26 cellular contexts compared by ENCODE assay signal in genomic region chr10:33352631-33353030, GRCh38. TPM values are rescaled to one million over a fixed set of nuclear protein-coding genes. Genes with fewer than 3 reads are reported as not detected.
"Had no signal": no experiment of that assay in that cellular context is flagged by ENCODE, and none has a peak within 500 bp of the region (broad histone marks: within the 10 kb centered on the region; RNA-seq: fewer than 3 reads in every experiment).

No MANE protein-coding gene starts in this region.

- H3K36me3 Mint-ChIP-seq: activated naive CD8-positive, alpha-beta T cell treated with anti-CD3 and anti-CD28 coated beads for 36 hours had no signal

- H3K4me1 Mint-ChIP-seq: activated naive CD8-positive, alpha-beta T cell treated with anti-CD3 and anti-CD28 coated beads for 36 hours; activated T-helper 17 cell treated with anti-CD3 and anti-CD28 coated beads, Interleukin-2, amount 50 U/mL, for 72 hours had no signal

- H3K9me3 Mint-ChIP-seq: activated naive CD8-positive, alpha-beta T cell treated with anti-CD3 and anti-CD28 coated beads for 36 hours; activated T-cell treated with anti-CD3 and anti-CD28 coated beads, Interleukin-2, amount 50 U/mL, for 72 hours; activated T-helper 17 cell treated with anti-CD3 and anti-CD28 coated beads, Interleukin-2, amount 50 U/mL, for 72 hours had no signal

- H3K27ac Mint-ChIP-seq: activated CD4-positive, alpha-beta memory T cell treated with anti-CD3 and anti-CD28 coated beads, Interleukin-2, amount 10 ng/mL, durations not matched to agents 7 days and 5 days; activated naive CD8-positive, alpha-beta T cell treated with anti-CD3 and anti-CD28 coated beads for 36 hours; activated T-cell treated with anti-CD3 and anti-CD28 coated beads, Interleukin-2, amount 50 U/mL, for 72 hours; activated T-helper 17 cell treated with anti-CD3 and anti-CD28 coated beads, Interleukin-2, amount 50 U/mL, for 72 hours had no signal

- ATAC-seq: activated T-cell treated with anti-CD3 and anti-CD28 coated beads, Interleukin-2, amount 50 U/mL, for 72 hours; activated T-helper 17 cell treated with anti-CD3 and anti-CD28 coated beads, Interleukin-2, amount 50 U/mL, for 72 hours; body of pancreas had no signal

- H3K4me3 ChIP-seq: ascending aorta, body of pancreas, breast epithelium, SJCRH30, SK-N-MC had no signal

- DNase-seq: activated CD4-positive, alpha-beta memory T cell treated with anti-CD3 and anti-CD28 coated beads, Interleukin-2, amount 10 ng/mL, durations not matched to agents 7 days and 5 days; activated CD4-positive, alpha-beta T cell treated with anti-CD3 and anti-CD28 coated beads for 1 hour; activated CD4-positive, alpha-beta T cell treated with anti-CD3 and anti-CD28 coated beads for 48 hours; activated CD4-positive, CD25-positive, alpha-beta regulatory T cell; activated effector memory CD4-positive, alpha-beta T cell treated with anti-CD3 and anti-CD28 coated beads, Interleukin-2, amount 50 U/mL, for 16 hours; activated naive CD4-positive, alpha-beta T cell; activated naive CD4-positive, alpha-beta T cell treated with anti-CD3 and anti-CD28 coated beads, Interleukin-2, amount 50 U/mL, for 16 hours; activated naive CD8-positive, alpha-beta T cell treated with anti-CD3 and anti-CD28 coated beads for 36 hours; activated T-cell treated with anti-CD3 and anti-CD28 coated beads, Interleukin-2, amount 50 U/mL, for 1 hour; activated T-cell treated with anti-CD3 and anti-CD28 coated beads, Interleukin-2, amount 50 U/mL, for 72 hours; body of pancreas; NCI-H1092 treated with DMSO at 0.1 percent for 48 hours; NCI-H1417; NCI-H187 treated with DMSO at 0.1 percent for 48 hours; NCI-H2171 treated with DMSO at 0.1 percent for 48 hours; NCI-H446; NCI-H510A treated with DMSO at 0.1 percent for 48 hours; NK-92 treated with Interleukin-12 subunit alpha and Interleukin-12 subunit beta, amount 100 ng/mL, for 24 hours; T1000; WERI-Rb-1 had no signal

- H3K4me3 Mint-ChIP-seq: activated CD4-positive, alpha-beta memory T cell treated with anti-CD3 and anti-CD28 coated beads, Interleukin-2, amount 10 ng/mL, durations not matched to agents 7 days and 5 days; activated naive CD8-positive, alpha-beta T cell treated with anti-CD3 and anti-CD28 coated beads for 36 hours; activated T-cell treated with anti-CD3 and anti-CD28 coated beads, Interleukin-2, amount 50 U/mL, for 72 hours; activated T-helper 17 cell treated with anti-CD3 and anti-CD28 coated beads, Interleukin-2, amount 50 U/mL, for 72 hours had no signal

- H3K27ac ChIP-seq: ascending aorta, body of pancreas, breast epithelium, SJCRH30, SK-N-MC, WERI-Rb-1 had no signal

- H3K9me3 ChIP-seq: ascending aorta, body of pancreas, breast epithelium, SJCRH30 had no signal

- H3K4me1 ChIP-seq: ascending aorta, body of pancreas, breast epithelium had no signal

- H3K27me3 ChIP-seq: ascending aorta, body of pancreas, breast epithelium, SJCRH30 had no signal

- H3K36me3 ChIP-seq: ascending aorta, breast epithelium, SJCRH30, WERI-Rb-1 had no signal

RNA-seq across cellular contexts. Expression of gene NRP1, which starts 18.2 kb away (rescaled TPM):
- total RNA-seq: OCI-LY7 had no signal
